In the genomic region with DNA sequence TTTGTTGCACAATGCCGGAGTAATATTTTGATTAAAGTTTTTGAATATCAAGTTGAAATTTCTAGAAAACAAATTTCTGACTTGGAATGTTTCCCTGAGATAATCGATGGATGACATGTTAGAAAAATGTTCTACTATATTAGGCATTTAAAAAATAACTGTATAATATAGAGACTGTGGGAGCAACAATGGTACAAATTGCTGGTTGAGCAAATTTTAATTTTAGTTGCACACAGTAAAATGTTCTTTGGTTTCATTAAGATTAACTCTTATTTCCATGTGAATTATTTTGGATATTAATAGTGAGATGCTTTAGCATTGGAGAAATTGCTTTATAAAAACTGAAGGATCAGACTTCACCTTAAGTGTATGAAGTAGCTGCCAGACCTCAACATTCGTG, we compare ENCODE assay signal across 26 cellular contexts.
"Had no signal": no experiment of that assay in that cellular context is flagged by ENCODE, and none has a peak within 500 bp of the region (broad histone marks: within the 10 kb centered on the region; RNA-seq: fewer than 3 reads in every experiment).

No MANE protein-coding gene starts in this region.

- H3K9me3 ChIP-seq: vagina had no signal

- H3K27ac ChIP-seq: vagina, VCaP had no signal

- H3K9me3 Mint-ChIP-seq: brain had no signal

- H3K36me3 ChIP-seq: vagina had no signal

- H3K27me3 Mint-ChIP-seq: brain, progenitor cell of endocrine pancreas had no signal

- DNase-seq: activated CD4-positive, alpha-beta T cell treated with anti-CD3 and anti-CD28 coated beads, Interleukin-2, amount 50 U/mL, for 1 hour; activated CD4-positive, CD25-positive, alpha-beta regulatory T cell treated with anti-CD3 and anti-CD28 coated beads, Interleukin-2, amount 50 U/mL, for 72 hours; activated CD8-positive, alpha-beta memory T cell treated with anti-CD3 and anti-CD28 coated beads for 24 hours; activated CD8-positive, alpha-beta memory T cell treated with anti-CD3 and anti-CD28 coated beads, Interleukin-2, amount 50 U/mL, for 48 hours; activated gamma-delta T cell; activated T-cell treated with anti-CD3 and anti-CD28 coated beads, Interleukin-2, amount 50 U/mL, for 48 hours; anterior cingulate cortex; central memory CD4-positive, alpha-beta T cell; dorsolateral prefrontal cortex; foreskin melanocyte; glutamatergic neuron; hippocampal formation; left colon; stimulated activated CD4-positive, alpha-beta T cell treated with anti-CD3 and anti-CD28 coated beads, Interleukin-12 subunit alpha, Interleukin-12 subunit beta, amount 100 ng/mL, for 4 hours; stimulated activated CD4-positive, alpha-beta T cell treated with anti-CD3 and anti-CD28 coated beads, Interleukin-1b, Interleukin-23, amount 100 ng/mL, for 48 hours; stimulated activated CD8-positive, alpha-beta memory T cell treated with anti-CD3 and anti-CD28 coated beads, Interleukin-4, amount 100 ng/mL, for 48 hours; stimulated activated naive CD4-positive, alpha-beta T cell treated with Interleukin-2 at 50 U/mL for 16 hours; T-helper 2 cell; trophoblast cell had no signal

- H3K27me3 ChIP-seq: vagina had no signal

- FAIRE-seq: colon, islet of Langerhans had no signal

- H3K4me3 ChIP-seq: dorsolateral prefrontal cortex, lung, vagina had no signal

- H3K27ac Mint-ChIP-seq: progenitor cell of endocrine pancreas had no signal
